In the genomic region with DNA sequence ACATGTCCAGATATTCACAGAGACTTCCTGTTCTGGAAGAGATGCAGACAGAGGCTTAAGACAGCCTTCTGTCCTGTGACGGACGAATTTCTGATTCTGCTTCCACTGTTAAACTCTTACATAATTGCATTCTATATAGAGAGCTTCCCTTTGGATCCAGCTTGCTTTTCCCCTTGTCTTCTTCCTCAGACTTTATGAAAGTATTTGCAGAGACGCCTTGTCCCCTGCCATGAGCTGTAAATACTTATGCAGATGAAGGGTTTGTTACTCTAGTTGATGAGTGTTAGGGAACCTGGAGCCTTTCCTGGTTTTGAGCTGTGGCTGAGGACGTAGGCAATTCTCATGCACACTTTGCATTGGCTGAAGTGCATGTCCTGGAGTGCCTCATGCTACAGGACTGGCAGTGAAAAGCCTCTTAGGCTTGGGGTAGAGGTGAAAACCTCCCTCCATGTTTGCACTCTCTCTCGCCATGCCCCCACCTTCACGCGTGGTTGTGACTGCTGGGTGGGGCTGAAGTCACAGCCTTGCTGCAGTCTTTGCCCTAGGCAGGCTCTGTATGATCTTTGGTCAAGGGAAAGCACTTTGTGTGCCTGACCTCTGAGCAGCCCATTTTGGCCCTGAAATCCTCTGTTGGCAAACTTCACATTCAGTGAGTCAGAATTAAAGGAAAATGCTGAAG, we compare ENCODE assay signal across 9 cellular contexts.
DNase-seq lines count a peak whose midpoint lies in the region; ATAC-seq and TF ChIP-seq lines count a peak whose summit lies in the region.
"Had no signal": no experiment of that assay in that cellular context is flagged by ENCODE, and none has a peak within 500 bp of the region (broad histone marks: within the 10 kb centered on the region; RNA-seq: fewer than 3 reads in every experiment).

No MANE protein-coding gene starts in this region.

- H3K36me3 ChIP-seq in ACC112 (ENCODE audit: insufficient read depth, low read length) (no peaks in the 10 kb centered on the region), cardiac muscle cell (no peaks in the 10 kb centered on the region)

- DNase-seq in amniotic epithelial cell (ENCODE audit: low read depth) (peak; percentile 10), cardiac muscle cell (ENCODE audit: low read depth in 1 of 2, low spot score in 1 of 2) (peak; percentile 70 to 78), GM13976 (ENCODE audit: low spot score) (no peak), ACHN (no peak), NOMO-1 (lab: John Stamatoyannopoulos, UW; ENCODE audit: unreplicated experiment in 2 of 2) (no peak)

- H3K4me1 ChIP-seq in ACC112 (ENCODE audit: control insufficient read depth, insufficient read depth, low read length, unreplicated experiment) (peaks cover 25% of the 10 kb centered on the region), cardiac muscle cell (ENCODE audit: low read depth) (peaks cover 23% of the 10 kb centered on the region)

- no peak overlapping the region for H3K4me3 Mint-ChIP-seq in nephron

- H3K27me3 Mint-ChIP-seq in nephron (ENCODE audit: low read depth), result no peaks in the 10 kb centered on the region

- no peaks in the 10 kb centered on the region for H3K36me3 Mint-ChIP-seq in nephron (ENCODE audit: low read depth)

- no peak overlapping the region for H2AFZ ChIP-seq in ACC112 (ENCODE audit: low read length, unreplicated experiment)

- TF ChIP-seq CTCF in cardiac muscle cell (IDR thresholded peaks at IDR 0.05; ENCODE audit: low read depth, low read length), result no peak
- no peak for TF ChIP-seq CTCF in nephron (IDR thresholded peaks at IDR 0.05; ENCODE audit: unreplicated experiment in 3 of 3)
- no peak for TF ChIP-seq CTCF in GM13976 (IDR thresholded peaks at IDR 0.05; ENCODE audit: borderline replicate concordance, control extremely low read depth, extremely low read depth, insufficient read depth, missing control alignments)

- peak overlapping the region; percentile 3; the same call in 1 of the 2 replicates for H3K4me3 ChIP-seq in ACC112 (ENCODE audit: low read depth, low read length)
- no peak overlapping the region for H3K4me3 ChIP-seq in cardiac muscle cell

- in situ Hi-C loops in GM13976 (cut with MboI; ENCODE audit: low sequenced_read_pairs, unreplicated experiment) (no loop called here), ACHN (cut with HindIII; ENCODE audit: low pct_ligation_motif_present, low pct_unique_long_range_greater_than_20kb, low sequenced_read_pairs) (no loop called here)

- H3K9me3 Mint-ChIP-seq in nephron, result no peaks in the 10 kb centered on the region

- H3K27ac Mint-ChIP-seq in nephron, result peak overlapping the region; percentile 8 to 79 (median 74)

- peaks cover 29% of the 10 kb centered on the region for H3K4me1 Mint-ChIP-seq in nephron

- no peaks in the 10 kb centered on the region for H3K9me3 ChIP-seq in cardiac muscle cell (ENCODE audit: low read depth)

- H3K27ac ChIP-seq in ACC112 (ENCODE audit: low read depth, low read length) (peak overlapping the region; percentile 85), cardiac muscle cell (peak overlapping the region; percentile 74)

- peaks cover 6% of the 10 kb centered on the region for H3K79me2 ChIP-seq in ACC112 (ENCODE audit: control insufficient read depth, insufficient read depth, low read length, unreplicated experiment)

- H3K27me3 ChIP-seq in ACC112 (ENCODE audit: insufficient read depth, low read length) (no peaks in the 10 kb centered on the region), cardiac muscle cell (no peaks in the 10 kb centered on the region)

- no peak for ATAC-seq in GM19023 (IDR thresholded peaks at IDR 0.05; ENCODE audit: unreplicated experiment)
- ATAC-seq: HCT116 had no signal

Comparison
In these comparisons a context has a peak if more than half of its experiments do, and no peak if none do; other contexts are left out.
1. DNase-seq: peak in amniotic epithelial cell (single experiment) and cardiac muscle cell (2 of 2); none in GM13976 (single experiment), ACHN (single experiment) and NOMO-1 (0 of 2).